ENCODE assay signal across 1 cellular context in genomic region chr11:77127969-77128691, GRCh38.
TF ChIP-seq lines count a peak whose summit lies in the region.

TSS of gene MYO7A (plus strand) at chr11:77128246. CDS start at chr11:77130635, 2,389 bp downstream.

TF ChIP-seq in HepG2, 621 proteins besides CTCF, POLR2A, EP300 and RAD21 (continued from another document and continues in another):
- 0 out of 2 replicates have a peak, but pooled peaks have one; percentile 53 for TF ChIP-seq NFAT5 (CRISPR knock-in tag; IDR thresholded peaks at IDR 0.05)
- TF ChIP-seq GMEB2 (CRISPR knock-in tag; IDR thresholded peaks at IDR 0.05; ENCODE audit: low read depth) = no peak
- no peak for TF ChIP-seq FLYWCH1 (CRISPR knock-in tag; IDR thresholded peaks at IDR 0.05)
- TF ChIP-seq ZNF629 (CRISPR knock-in tag; conservative IDR thresholded peaks at IDR 0.05) = no peak
- TF ChIP-seq NFATC3 (CRISPR knock-in tag; IDR thresholded peaks at IDR 0.05) = no peak
- TF ChIP-seq FOXC1 (CRISPR knock-in tag; IDR thresholded peaks at IDR 0.05; ENCODE audit: borderline replicate concordance) = no peak
- TF ChIP-seq ZNF142 (CRISPR knock-in tag; IDR thresholded peaks at IDR 0.05) = 0 out of 2 replicates have a peak, but pooled peaks have one; percentile 24
- TF ChIP-seq HMG20A (CRISPR knock-in tag; IDR thresholded peaks at IDR 0.05; ENCODE audit: borderline replicate concordance) = no peak
- TF ChIP-seq DDIT3 (CRISPR knock-in tag; IDR thresholded peaks at IDR 0.05) = no peak
- TF ChIP-seq KIAA2018 (CRISPR knock-in tag; IDR thresholded peaks at IDR 0.05; ENCODE audit: borderline replicate concordance) = no peak
- no peak for TF ChIP-seq TBL1XR1 (IDR thresholded peaks at IDR 0.05; ENCODE audit: borderline replicate concordance, low read length, partially characterized antibody)
- no peak for TF ChIP-seq HNRNPUL1 (IDR thresholded peaks at IDR 0.05; ENCODE audit: low read depth, low read length)
- no peak for TF ChIP-seq AKAP8 (CRISPR knock-in tag; IDR thresholded peaks at IDR 0.05)
- peak; percentile 94 for TF ChIP-seq ZNF292 (CRISPR knock-in tag; IDR thresholded peaks at IDR 0.05; ENCODE audit: borderline replicate concordance, low read depth)
- TF ChIP-seq NCOA2 (CRISPR knock-in tag; IDR thresholded peaks at IDR 0.05) = 0 out of 2 replicates have a peak, but pooled peaks have one; percentile 35
- TF ChIP-seq MYNN (CRISPR knock-in tag; IDR thresholded peaks at IDR 0.05; ENCODE audit: low read depth) = no peak
- TF ChIP-seq ZNF709 (CRISPR knock-in tag; IDR thresholded peaks at IDR 0.05) = no peak
- TF ChIP-seq ETV6 (CRISPR knock-in tag; conservative IDR thresholded peaks at IDR 0.05) = no peak
- 0 out of 2 replicates have a peak, but pooled peaks have one; percentile 4 for TF ChIP-seq NFYC (CRISPR knock-in tag; IDR thresholded peaks at IDR 0.05)
- TF ChIP-seq ZNF878 (CRISPR knock-in tag; IDR thresholded peaks at IDR 0.05) = no peak
- no peak for TF ChIP-seq ZNF333 (CRISPR knock-in tag; IDR thresholded peaks at IDR 0.05; ENCODE audit: borderline replicate concordance)
- TF ChIP-seq ZNF317 (CRISPR knock-in tag; IDR thresholded peaks at IDR 0.05) = no peak
- no peak for TF ChIP-seq PHB2 (IDR thresholded peaks at IDR 0.05; ENCODE audit: partially characterized antibody)
- no peak for TF ChIP-seq MATR3 (CRISPR knock-in tag; IDR thresholded peaks at IDR 0.05)
- 0 out of 2 replicates have a peak, but pooled peaks have one; percentile 70 for TF ChIP-seq JUND (CRISPR knock-in tag; IDR thresholded peaks at IDR 0.05)
- no peak for TF ChIP-seq ZFYVE20 (CRISPR knock-in tag; IDR thresholded peaks at IDR 0.05; ENCODE audit: borderline replicate concordance, low read depth)
- TF ChIP-seq CENPX (CRISPR knock-in tag; IDR thresholded peaks at IDR 0.05) = no peak
- 0 out of 2 replicates have a peak, but pooled peaks have one; percentile 66 for TF ChIP-seq TIGD3 (CRISPR knock-in tag; IDR thresholded peaks at IDR 0.05; ENCODE audit: borderline replicate concordance)
- TF ChIP-seq CAMTA2 (CRISPR knock-in tag; IDR thresholded peaks at IDR 0.05; ENCODE audit: borderline replicate concordance) = no peak
- no peak for TF ChIP-seq CBX2 (IDR thresholded peaks at IDR 0.05; ENCODE audit: low read depth, low read length)
- no peak for TF ChIP-seq CBX2 (CRISPR knock-in tag; IDR thresholded peaks at IDR 0.05; ENCODE audit: low read depth)
- no peak for TF ChIP-seq ZBTB49 (CRISPR knock-in tag; IDR thresholded peaks at IDR 0.05; ENCODE audit: borderline replicate concordance)
